ENCODE assay signal across 22 cellular contexts in genomic region chr1:10827377-10828333, GRCh38. TPM values are rescaled to one million over a fixed set of nuclear protein-coding genes. Genes with fewer than 3 reads are reported as not detected.
DNase-seq lines count a peak whose midpoint lies in the region; ATAC-seq and TF ChIP-seq lines count a peak whose summit lies in the region.
"Had no signal": no experiment of that assay in that cellular context is flagged by ENCODE, and none has a peak within 500 bp of the region (broad histone marks: within the 10 kb centered on the region; RNA-seq: fewer than 3 reads in every experiment).

No MANE protein-coding gene starts in this region.

- H3K4me2 ChIP-seq in GM23338: no peak overlapping the region
- H3K4me2 ChIP-seq in neuronal stem cell (ENCODE audit: insufficient read depth, low read length, poor library complexity, severe bottlenecking): no peak overlapping the region
- H3K4me2 ChIP-seq: BLaER1 had no signal

- no peak overlapping the region for H3K4ac ChIP-seq in neuronal stem cell (ENCODE audit: low read length)

- H4K20me1 ChIP-seq in GM23338 (replicated peaks; ENCODE audit: insufficient read depth): no peaks in the 10 kb centered on the region
- H4K20me1 ChIP-seq: BLaER1 had no signal

- H4K91ac ChIP-seq in neuronal stem cell (ENCODE audit: low read depth, low read length, poor library complexity): no peak overlapping the region

- H3K27ac ChIP-seq in GM23338 (ENCODE audit: low read depth) (no peak overlapping the region), neuronal stem cell (replicated peaks; ENCODE audit: low read length) (no peak overlapping the region), foreskin keratinocyte (no peak overlapping the region)
- H3K27ac ChIP-seq: 22Rv1, BLaER1, C4-2B, GM23248 had no signal

- no peaks in the 10 kb centered on the region for H3F3A ChIP-seq in GM23338 (replicated peaks; ENCODE audit: low read depth)

- H3K18ac ChIP-seq in neuronal stem cell (ENCODE audit: low read length): peak overlapping the region; percentile 76

- H3K36me3 ChIP-seq in GM23338 (ENCODE audit: insufficient read depth): no peaks in the 10 kb centered on the region
- H3K36me3 ChIP-seq in neuronal stem cell (replicated peaks in 1 of 2; ENCODE audit: control insufficient read depth in 2 of 2, insufficient read depth in 2 of 2, low read length in 2 of 2): no peaks in the 10 kb centered on the region
- H3K36me3 ChIP-seq: BLaER1, HAP-1 had no signal

- no peak overlapping the region for H2BK12ac ChIP-seq in neuronal stem cell (ENCODE audit: low read length)

- peaks cover 9% of the 10 kb centered on the region; the same call in 2 of the 3 replicates for H3K4me1 Mint-ChIP-seq in GM23338
- peaks cover 15% of the 10 kb centered on the region for H3K4me1 Mint-ChIP-seq in dendritic cell treated with granulocyte-macrophage colony-stimulating factor and Interleukin-4, amounts not matched to agents 40 ng/mL and 50 ng/mL, for 4 days (ENCODE audit: low read depth)
- H3K4me1 Mint-ChIP-seq: B cell had no signal

- peak overlapping the region; percentile 15 for H3K9ac ChIP-seq in neuronal stem cell (ENCODE audit: low read depth, low read length, poor library complexity)
- H3K9ac ChIP-seq: BLaER1, GM23248 had no signal

- no peak overlapping the region for H3K14ac ChIP-seq in neuronal stem cell (ENCODE audit: low read length)

- no peak overlapping the region for H3K27ac Mint-ChIP-seq in GM23338
- H3K27ac Mint-ChIP-seq in dendritic cell treated with granulocyte-macrophage colony-stimulating factor and Interleukin-4, amounts not matched to agents 40 ng/mL and 50 ng/mL, for 4 days: peak overlapping the region; percentile 18
- H3K27ac Mint-ChIP-seq: B cell; CD4-positive, CD25-positive, alpha-beta regulatory T cell; CD8-positive, alpha-beta T cell; HFFc6 had no signal

- H4K8ac ChIP-seq in neuronal stem cell (ENCODE audit: low read depth, low read length): no peak overlapping the region

- no peak for ATAC-seq in GM23338
- no peak for ATAC-seq in foreskin keratinocyte
- ATAC-seq: CD8-positive, alpha-beta T cell; GM12878 had no signal

- H3K9me3 ChIP-seq in neuronal stem cell (replicated peaks in 1 of 2; ENCODE audit: control insufficient read depth in 2 of 2, insufficient read depth in 1 of 2, low read depth in 1 of 2, low read length in 2 of 2): no peaks in the 10 kb centered on the region
- H3K9me3 ChIP-seq: BLaER1, HAP-1 had no signal

- H3K79me1 ChIP-seq in neuronal stem cell (ENCODE audit: low read depth, low read length): no peaks in the 10 kb centered on the region

- WGBS in neuronal stem cell (ENCODE audit: extremely low coverage in 2 of 2, insufficient read length in 2 of 2, insufficient replicate concordance in 1 of 2), 2 donors: no CpG with 5 or more reads among the region's 43 CpGs

- no peaks in the 10 kb centered on the region for H3K36me3 Mint-ChIP-seq in GM23338 (ENCODE audit: low read depth)
- no peaks in the 10 kb centered on the region for H3K36me3 Mint-ChIP-seq in dendritic cell treated with granulocyte-macrophage colony-stimulating factor and Interleukin-4, amounts not matched to agents 40 ng/mL and 50 ng/mL, for 4 days (ENCODE audit: low read depth)
- H3K36me3 Mint-ChIP-seq: CD4-positive, CD25-positive, alpha-beta regulatory T cell; CD8-positive, alpha-beta T cell had no signal

- no peaks in the 10 kb centered on the region for H3K9me3 Mint-ChIP-seq in GM23338
- H3K9me3 Mint-ChIP-seq in dendritic cell treated with granulocyte-macrophage colony-stimulating factor and Interleukin-4, amounts not matched to agents 40 ng/mL and 50 ng/mL, for 4 days: no peaks in the 10 kb centered on the region
- H3K9me3 Mint-ChIP-seq: CD4-positive, CD25-positive, alpha-beta regulatory T cell; CD8-positive, alpha-beta T cell; HFFc6 had no signal

- peak overlapping the region; percentile 19 for H2BK5ac ChIP-seq in neuronal stem cell (ENCODE audit: low read length)

- intact Hi-C loops in dendritic cell treated with granulocyte-macrophage colony-stimulating factor and Interleukin-4, amounts not matched to agents 40 ng/mL and 50 ng/mL, for 4 days (cut with micrococcal nuclease): no loop called here

- no peaks in the 10 kb centered on the region for H3K79me2 ChIP-seq in GM23338 (replicated peaks; ENCODE audit: insufficient read depth)

- peak overlapping the region; percentile 77 for H2AK5ac ChIP-seq in neuronal stem cell (ENCODE audit: low read depth, low read length)

- peak overlapping the region; percentile 5 for H2BK15ac ChIP-seq in neuronal stem cell (ENCODE audit: low read length)

- no peak overlapping the region for H3K23ac ChIP-seq in neuronal stem cell (ENCODE audit: low read depth, low read length, poor library complexity)

- H2AFZ ChIP-seq in GM23338: peak overlapping the region; percentile 7; the same call in 1 of the 2 replicates
- H2AFZ ChIP-seq in neuronal stem cell (ENCODE audit: low read length): no peak overlapping the region
- H2AFZ ChIP-seq: GM23248 had no signal

- TF ChIP-seq CTCF in GM23338 (conservative IDR thresholded peaks at IDR 0.05; ENCODE audit: low read depth in 2 of 2): no peak
- TF ChIP-seq CTCF in foreskin keratinocyte (conservative IDR thresholded peaks at IDR 0.05): no peak

- peak overlapping the region; percentile 49 for H2BK120ac ChIP-seq in neuronal stem cell (ENCODE audit: low read depth, low read length)

- H3K4me3 ChIP-seq in GM23338: no peak overlapping the region
- H3K4me3 ChIP-seq in neuronal stem cell (ENCODE audit: low read length in 2 of 2): no peak overlapping the region
- H3K4me3 ChIP-seq: BLaER1, GM12878, GM23248, HAP-1 had no signal

- H3K4me1 ChIP-seq in GM23338 (ENCODE audit: insufficient read depth) (0 out of 2 replicates have a peak, but pooled peaks cover 4% of the 10 kb centered on the region), neuronal stem cell (ENCODE audit: control insufficient read depth in 2 of 2, insufficient read depth in 1 of 2, low read depth in 1 of 2, low read length in 2 of 2) (peaks cover 0 to 18% of the 10 kb centered on the region in 2 donors), foreskin keratinocyte (peaks cover 27% of the 10 kb centered on the region)
- H3K4me1 ChIP-seq: HAP-1 had no signal

- no peaks in the 10 kb centered on the region for H3K27me3 ChIP-seq in GM23338 (ENCODE audit: insufficient read depth)
- H3K27me3 ChIP-seq in neuronal stem cell (ENCODE audit: control insufficient read depth in 3 of 3, insufficient read depth in 3 of 3, low read depth in 1 of 3, low read length in 3 of 3): peaks cover 0 to 54% (median 0%) of the 10 kb centered on the region in 3 experiments
- H3K27me3 ChIP-seq in foreskin keratinocyte: no peaks in the 10 kb centered on the region
- H3K27me3 ChIP-seq: BLaER1 had no signal

- DNase-seq in GM23338 (ENCODE audit: low spot score): no peak
- DNase-seq in left kidney (ENCODE audit: low read depth, low spot score): peak; percentile 34
- DNase-seq in neuronal stem cell (ENCODE audit: low spot score): no peak
- DNase-seq in T-helper 1 cell: no peak
- DNase-seq in activated naive CD4-positive, alpha-beta T cell (lab: John Stamatoyannopoulos, UW): no peak
- DNase-seq in foreskin keratinocyte: no peak
- DNase-seq in dedifferentiated amniotic fluid mesenchymal stem cell (ENCODE audit: extremely low spot score): no peak
- DNase-seq: CD4-positive, CD25-positive, alpha-beta regulatory T cell; CD8-positive, alpha-beta T cell; DMS 273 treated with DMSO at 0.1 percent for 48 hours; DMS79; EL; GDM1; GM23248; HFFc6 had no signal

- H3K4me3 Mint-ChIP-seq in GM23338: no peak overlapping the region
- H3K4me3 Mint-ChIP-seq in dendritic cell treated with granulocyte-macrophage colony-stimulating factor and Interleukin-4, amounts not matched to agents 40 ng/mL and 50 ng/mL, for 4 days: no peak overlapping the region
- H3K4me3 Mint-ChIP-seq: B cell; CD4-positive, CD25-positive, alpha-beta regulatory T cell; CD8-positive, alpha-beta T cell; HFFc6 had no signal

- H3K27me3 Mint-ChIP-seq in GM23338 (ENCODE audit: insufficient read depth, low read depth, poor library complexity): peaks cover 19% of the 10 kb centered on the region
- H3K27me3 Mint-ChIP-seq in dendritic cell treated with granulocyte-macrophage colony-stimulating factor and Interleukin-4, amounts not matched to agents 40 ng/mL and 50 ng/mL, for 4 days: peaks cover 25% of the 10 kb centered on the region

- no peaks in the 10 kb centered on the region for H3K9me2 ChIP-seq in GM23338 (ENCODE audit: insufficient read depth)

TF ChIP-seq in GM23338, 12 proteins besides CTCF, POLR2A, EP300 and RAD21:
- TF ChIP-seq ZNF114 (CRISPR knock-in tag; IDR thresholded peaks at IDR 0.05): no peak
TF ChIP-seq in GM23338: peak in this region for 0.

RNA-seq across cellular contexts. Expression of gene CASZ1, which starts 31.2 kb away (rescaled TPM):
- total RNA-seq in GM23338 (2014; rRNA removed; shearing (Covaris generic)): 6.1 and 6.7 TPM in 2 replicates
- 6.2 and 8.7 TPM in 2 replicates for polyA plus RNA-seq in GM23338 (2016; fragmentation: Nextera tagmentation; extraction: Ambion mirVana)
- 12.5 TPM for polyA plus RNA-seq in neuronal stem cell (2013, experiment 1 of 2)
- 13.3 TPM for polyA plus RNA-seq in neuronal stem cell (2013, experiment 2 of 2)
- total RNA-seq in foreskin keratinocyte: 4.7 and 6.8 TPM in 2 replicates
- polyA plus RNA-seq in foreskin keratinocyte: 2.7 and 3.5 TPM in 2 replicates
